In genomic region chr7:151018421-151019129, GRCh38 we compare ENCODE assay signal across 8 cellular contexts.
DNase-seq lines count a peak whose midpoint lies in the region; ATAC-seq lines count a peak whose summit lies in the region.

No MANE protein-coding gene starts in this region.

- H3K27ac ChIP-seq in stomach smooth muscle (ENCODE audit: low read length) = no peak overlapping the region

- peak overlapping the region; percentile 82 for H3K27ac Mint-ChIP-seq in activated naive CD8-positive, alpha-beta T cell

- peak overlapping the region; percentile 57 to 58 for H3K4me3 ChIP-seq in stomach smooth muscle (ENCODE audit: low read length in 2 of 2)

- ATAC-seq in GM21737 (IDR thresholded peaks at IDR 0.05; ENCODE audit: unreplicated experiment) = no peak

- in situ Hi-C loops in KBM-7 (cut with MboI; ENCODE audit: low pct_unique_long_range_greater_than_20kb, low sequenced_read_pairs) = no loop called here

- H3K4me1 Mint-ChIP-seq in activated naive CD8-positive, alpha-beta T cell (ENCODE audit: low read depth) = peaks cover 45% of the 10 kb centered on the region

- no peaks in the 10 kb centered on the region for H3K9me3 Mint-ChIP-seq in activated naive CD8-positive, alpha-beta T cell (ENCODE audit: low read depth)

- no peaks in the 10 kb centered on the region for H3K9me3 ChIP-seq in stomach smooth muscle (ENCODE audit: control insufficient read depth in 2 of 2, low read length in 2 of 2)

- H3K27me3 Mint-ChIP-seq in activated naive CD8-positive, alpha-beta T cell = peaks cover 2% of the 10 kb centered on the region

- H3K36me3 ChIP-seq in stomach smooth muscle (ENCODE audit: control insufficient read depth in 2 of 2, insufficient read depth in 2 of 2, low read length in 2 of 2) = no peaks in the 10 kb centered on the region

- peaks cover 41 to 51% of the 10 kb centered on the region in 2 donors for H3K27me3 ChIP-seq in stomach smooth muscle (ENCODE audit: control insufficient read depth in 1 of 2, insufficient read depth in 2 of 2, low read length in 2 of 2)

- DNase-seq in DMS153 (lab: John Stamatoyannopoulos, UW) = peak; percentile 28
- peak; percentile 68 to 75 for DNase-seq in NCI-H1930 (lab: John Stamatoyannopoulos, UW)
- peak; percentile 23 for DNase-seq in iris pigment epithelial cell (ENCODE audit: low read depth)
- no peak for DNase-seq in KBM-7
- no peak for DNase-seq in NK-92 treated with Interleukin-12 subunit alpha and Interleukin-12 subunit beta, amount 100 ng/mL, for 24 hours (lab: John Stamatoyannopoulos, UW)

- H3K36me3 Mint-ChIP-seq in activated naive CD8-positive, alpha-beta T cell = no peaks in the 10 kb centered on the region

- peak overlapping the region; percentile 83 for H3K4me3 Mint-ChIP-seq in activated naive CD8-positive, alpha-beta T cell

- H3K9ac ChIP-seq in stomach smooth muscle (ENCODE audit: low read length in 2 of 2) = no peak overlapping the region

- peaks cover 23% of the 10 kb centered on the region for H3K4me1 ChIP-seq in stomach smooth muscle (ENCODE audit: control insufficient read depth, insufficient read depth, low read length)

Comparison
In these comparisons a context has a peak if more than half of its experiments do, and no peak if none do; other contexts are left out.
1. DNase-seq: peak in DMS153 (single experiment), NCI-H1930 (2 of 2) and iris pigment epithelial cell (single experiment); none in KBM-7 (single experiment) and NK-92 treated with Interleukin-12 subunit alpha and Interleukin-12 subunit beta, amount 100 ng/mL, for 24 hours (single experiment).